ENCODE assay signal across 27 cellular contexts in genomic region chr17:65599650-65600049, GRCh38.
"Had no signal": no experiment of that assay in that cellular context is flagged by ENCODE, and none has a peak within 500 bp of the region (broad histone marks: within the 10 kb centered on the region; RNA-seq: fewer than 3 reads in every experiment).

No MANE protein-coding gene starts in this region.

- H3K36me3 Mint-ChIP-seq: mesothelial cell of epicardium; naive B cell; natural killer cell; stimulated activated naive B cell treated with anti-CD40 and anti-IgM and Interleukin-4, amounts not matched to agents 10 μg/mL and 1 μg/mL and 100 μg/mL, for 72 hours had no signal

- H3K27ac Mint-ChIP-seq: naive B cell; natural killer cell; stimulated activated naive B cell treated with anti-CD40 and anti-IgM and Interleukin-4, amounts not matched to agents 10 μg/mL and 1 μg/mL and 100 μg/mL, for 72 hours had no signal

- H3K79me2 ChIP-seq: hepatocyte had no signal

- H3K9me3 ChIP-seq: lower lobe of right lung, pancreas, prostate gland, stomach, testis, thyroid gland, transverse colon, upper lobe of left lung, vagina had no signal

- H3K4me3 ChIP-seq: hepatocyte, lower lobe of right lung, pancreas, prostate gland, skin epidermis, stomach, testis, thyroid gland, transverse colon, upper lobe of left lung, vagina had no signal

- DNase-seq: kidney glomerular epithelial cell; left cardiac atrium; lower lobe of right lung; mesendoderm; naive B cell; natural killer cell; nephron progenitor cell; nucleus accumbens; pancreas; retina; right cardiac atrium; stimulated activated CD4-positive, alpha-beta T cell treated with anti-CD3 and anti-CD28 coated beads, Interleukin-12 subunit alpha, Interleukin-12 subunit beta, amount 100 ng/mL, for 4 hours; stimulated activated CD4-positive, alpha-beta T cell treated with anti-CD3 and anti-CD28 coated beads, Interleukin-15, amount 100 ng/mL, for 24 hours; stimulated activated CD4-positive, alpha-beta T cell treated with anti-CD3 and anti-CD28 coated beads, Interleukin-2, amount 100 ng/mL, for 24 hours; stimulated activated CD4-positive, alpha-beta T cell treated with anti-CD3 and anti-CD28 coated beads, Interleukin-4, amount 100 ng/mL, for 1 hour; stimulated activated naive B cell treated with anti-CD40 and anti-IgM and Interleukin-4, amounts not matched to agents 10 μg/mL and 1 μg/mL and 100 μg/mL, for 72 hours; stimulated activated naive CD8-positive, alpha-beta T cell treated with anti-CD3 and anti-CD28 coated beads, Interleukin-15, Interleukin-2, amounts not matched to agents 100 U/mL and 50 U/mL, for 24 hours; stomach; testis; thyroid gland; transverse colon; upper lobe of left lung had no signal

- H3K4me1 ChIP-seq: prostate gland had no signal

- H3K4me1 Mint-ChIP-seq: natural killer cell had no signal

- H3K36me3 ChIP-seq: lower lobe of right lung, pancreas, prostate gland, stomach, thyroid gland, transverse colon, upper lobe of left lung, vagina had no signal

- H3K4me3 Mint-ChIP-seq: mesothelial cell of epicardium; naive B cell; natural killer cell; nephron progenitor cell; stimulated activated naive B cell treated with anti-CD40 and anti-IgM and Interleukin-4, amounts not matched to agents 10 μg/mL and 1 μg/mL and 100 μg/mL, for 72 hours had no signal

- H3K9me3 Mint-ChIP-seq: mesothelial cell of epicardium; natural killer cell; nephron progenitor cell; stimulated activated naive B cell treated with anti-CD40 and anti-IgM and Interleukin-4, amounts not matched to agents 10 μg/mL and 1 μg/mL and 100 μg/mL, for 72 hours had no signal

- H3K27ac ChIP-seq: hepatocyte, lower lobe of right lung, pancreas, prostate gland, skin epidermis, stomach, thyroid gland, transverse colon, upper lobe of left lung, vagina had no signal

- H3K4me2 ChIP-seq: hepatocyte had no signal

- H2AFZ ChIP-seq: hepatocyte had no signal

- H3K27me3 ChIP-seq: hepatocyte, pancreas, stomach, testis, thyroid gland, transverse colon, upper lobe of left lung, vagina had no signal
